ENCODE assay signal across 18 cellular contexts in the genomic region with DNA sequence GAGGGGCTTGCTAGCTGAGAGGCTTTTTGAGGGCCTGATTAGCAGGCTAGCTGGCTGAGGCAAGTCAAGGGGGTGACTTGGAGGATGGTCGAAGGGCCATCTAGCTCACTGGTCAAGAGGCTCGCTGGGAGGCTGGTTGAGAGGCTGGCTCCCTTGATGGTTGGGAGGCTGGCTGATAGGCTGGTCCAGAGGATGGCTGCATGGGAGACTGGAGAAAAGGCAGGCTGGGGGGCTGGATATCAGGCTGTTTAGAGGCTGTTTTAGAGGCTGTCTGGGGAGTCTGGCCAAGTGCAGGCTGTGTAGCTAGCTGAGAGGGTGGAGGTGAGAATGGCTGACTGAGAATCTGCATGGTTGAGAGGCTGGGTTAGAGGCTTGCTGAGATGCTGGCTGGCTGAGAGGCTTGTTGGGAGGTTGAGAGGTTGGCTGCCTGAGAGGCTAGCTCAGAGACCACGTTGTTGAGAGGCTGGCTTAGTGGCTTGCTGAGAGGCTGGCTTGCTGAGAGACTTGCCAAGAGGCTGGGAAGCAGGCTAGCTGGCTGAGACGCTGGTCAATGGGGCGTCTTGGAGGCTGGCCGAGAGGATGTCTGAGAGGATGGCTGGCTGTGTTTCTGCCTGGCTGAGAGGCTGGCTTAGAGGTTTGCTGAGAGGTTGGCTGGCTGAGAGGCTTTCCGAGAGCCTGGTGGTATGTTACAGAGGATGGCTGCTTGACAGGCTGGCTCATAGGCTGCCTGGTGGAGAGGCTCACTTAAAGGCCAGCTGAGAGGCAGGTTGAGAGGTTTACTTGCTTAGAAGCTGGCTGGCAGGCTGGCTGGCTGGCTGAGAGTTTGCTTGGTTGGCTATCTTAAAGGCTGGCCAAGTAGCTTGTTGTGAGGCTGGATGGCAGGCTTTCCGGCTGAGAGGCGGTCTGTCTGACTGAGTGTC. TPM values are rescaled to one million over a fixed set of nuclear protein-coding genes. Genes with fewer than 3 reads are reported as not detected.
DNase-seq lines count a peak whose midpoint lies in the region; ATAC-seq and TF ChIP-seq lines count a peak whose summit lies in the region.
"Had no signal": no experiment of that assay in that cellular context is flagged by ENCODE, and none has a peak within 500 bp of the region (broad histone marks: within the 10 kb centered on the region; RNA-seq: fewer than 3 reads in every experiment).

No MANE protein-coding gene starts in this region.

- H3K9me3 Mint-ChIP-seq in T-helper 2 cell treated with Interferon-gamma antibody and Interleukin-4, amounts not matched to agents 5 μg/mL and 100 μg/mL, for 36 hours = no peaks in the 10 kb centered on the region
- H3K9me3 Mint-ChIP-seq: activated naive CD8-positive, alpha-beta T cell treated with anti-CD3 and anti-CD28 coated beads for 36 hours had no signal

- ATAC-seq in body of pancreas = peak; percentile 19
- peak; percentile 52 for ATAC-seq in left lung
- ATAC-seq in GM19463 (IDR thresholded peaks at IDR 0.05; ENCODE audit: unreplicated experiment) = no peak
- ATAC-seq: activated CD8-positive, alpha-beta memory T cell treated with anti-CD3 and anti-CD28 coated beads, Interleukin-2, amount 10 ng/mL, durations not matched to agents 7 days and 5 days had no signal

- H3K27ac Mint-ChIP-seq in T-helper 2 cell treated with Interferon-gamma antibody and Interleukin-4, amounts not matched to agents 5 μg/mL and 100 μg/mL, for 36 hours = no peak overlapping the region
- H3K27ac Mint-ChIP-seq: activated CD8-positive, alpha-beta memory T cell treated with anti-CD3 and anti-CD28 coated beads, Interleukin-2, amount 10 ng/mL, durations not matched to agents 7 days and 5 days; activated naive CD8-positive, alpha-beta T cell treated with anti-CD3 and anti-CD28 coated beads for 36 hours; CD4-positive, CD25-positive, alpha-beta regulatory T cell; HFFc6 had no signal

- DNase-seq in NCI-H2029 treated with DMSO at 0.1 percent for 48 hours (lab: John Stamatoyannopoulos, UW) (peak; percentile 99), body of pancreas (peak; percentile 68 to 89 (median 79)), left lung (peak; percentile 83 to 86), testis (peak; percentile 56), glomerular visceral epithelial cell (ENCODE audit: extremely low spot score) (no peak), EL (no peak)
- DNase-seq in T-helper 2 cell treated with Interferon-gamma antibody and Interleukin-4, amounts not matched to agents 5 μg/mL and 100 μg/mL, for 36 hours (ENCODE audit: low spot score) = no peak
- DNase-seq: activated CD8-positive, alpha-beta memory T cell treated with anti-CD3 and anti-CD28 coated beads, Interleukin-2, amount 10 ng/mL, durations not matched to agents 7 days and 5 days; activated naive CD8-positive, alpha-beta T cell treated with anti-CD3 and anti-CD28 coated beads for 36 hours; CD4-positive, CD25-positive, alpha-beta regulatory T cell; cortex of kidney; HFFc6; naive B cell; NCI-H1694 treated with DMSO at 0.1 percent for 48 hours had no signal

- no peaks in the 10 kb centered on the region for H3K27me3 ChIP-seq in body of pancreas
- H3K27me3 ChIP-seq in left lung = no peaks in the 10 kb centered on the region
- H3K27me3 ChIP-seq in testis = no peaks in the 10 kb centered on the region

- H3K4me1 ChIP-seq in body of pancreas (peaks cover 55% of the 10 kb centered on the region), left lung (peaks cover 2 to 4% of the 10 kb centered on the region in 2 donors), testis (no peaks in the 10 kb centered on the region)

- TF ChIP-seq CTCF in body of pancreas (IDR thresholded peaks at IDR 0.05) (no peak), left lung (IDR thresholded peaks at IDR 0.05) (no peak), testis (IDR thresholded peaks at IDR 0.05) (no peak)

- WGBS in body of pancreas, 2 donors = 41 to 44% methylated on average over 3 to 9 of the region's 9 CpGs
- WGBS in testis, 2 donors = 69 to 70% methylated on average over 8 to 9 of the region's 9 CpGs

- no peaks in the 10 kb centered on the region for H3K9me3 ChIP-seq in body of pancreas
- H3K9me3 ChIP-seq in left lung = no peaks in the 10 kb centered on the region
- H3K9me3 ChIP-seq in testis = no peaks in the 10 kb centered on the region

- TF ChIP-seq POLR2A in body of pancreas (IDR thresholded peaks at IDR 0.05) (peak in 2 of 3 donors; percentile 17 to 30), testis (IDR thresholded peaks at IDR 0.05) (no peak)

- H3K27ac ChIP-seq in body of pancreas (peak overlapping the region; percentile 82 to 96 (median 88)), left lung (peak overlapping the region in 1 of 2 donors; percentile 67), testis (no peak overlapping the region)

- H3K36me3 Mint-ChIP-seq in T-helper 2 cell treated with Interferon-gamma antibody and Interleukin-4, amounts not matched to agents 5 μg/mL and 100 μg/mL, for 36 hours (ENCODE audit: low read depth) = no peaks in the 10 kb centered on the region
- H3K36me3 Mint-ChIP-seq: activated CD8-positive, alpha-beta memory T cell treated with anti-CD3 and anti-CD28 coated beads, Interleukin-2, amount 10 ng/mL, durations not matched to agents 7 days and 5 days; activated naive CD8-positive, alpha-beta T cell treated with anti-CD3 and anti-CD28 coated beads for 36 hours; CD4-positive, CD25-positive, alpha-beta regulatory T cell; naive B cell had no signal

- no peaks in the 10 kb centered on the region for H3K4me1 Mint-ChIP-seq in T-helper 2 cell treated with Interferon-gamma antibody and Interleukin-4, amounts not matched to agents 5 μg/mL and 100 μg/mL, for 36 hours (ENCODE audit: low read depth)
- H3K4me1 Mint-ChIP-seq: activated CD8-positive, alpha-beta memory T cell treated with anti-CD3 and anti-CD28 coated beads, Interleukin-2, amount 10 ng/mL, durations not matched to agents 7 days and 5 days; CD4-positive, CD25-positive, alpha-beta regulatory T cell had no signal

- intact Hi-C loops in body of pancreas (cut with DNase I) (no loop called here), left lung (cut with DNase I) (no loop called here), testis (cut with DNase I; ENCODE audit: low total_unique reads) (no loop called here)

- peaks cover 12% of the 10 kb centered on the region for H3K27me3 Mint-ChIP-seq in T-helper 2 cell treated with Interferon-gamma antibody and Interleukin-4, amounts not matched to agents 5 μg/mL and 100 μg/mL, for 36 hours (ENCODE audit: low read depth)

- H3K4me3 ChIP-seq in body of pancreas (no peak overlapping the region), left lung (no peak overlapping the region), testis (no peak overlapping the region)
- H3K4me3 ChIP-seq: skin epidermis had no signal

- no peaks in the 10 kb centered on the region for H3K36me3 ChIP-seq in body of pancreas (replicated peaks in 1 of 2; ENCODE audit: insufficient read depth in 1 of 2, low read depth in 2 of 2)
- no peaks in the 10 kb centered on the region for H3K36me3 ChIP-seq in left lung
- no peaks in the 10 kb centered on the region for H3K36me3 ChIP-seq in testis (ENCODE audit: low read depth, missing control alignments)

- H3K4me3 Mint-ChIP-seq in T-helper 2 cell treated with Interferon-gamma antibody and Interleukin-4, amounts not matched to agents 5 μg/mL and 100 μg/mL, for 36 hours = no peak overlapping the region
- H3K4me3 Mint-ChIP-seq: activated CD8-positive, alpha-beta memory T cell treated with anti-CD3 and anti-CD28 coated beads, Interleukin-2, amount 10 ng/mL, durations not matched to agents 7 days and 5 days; activated naive CD8-positive, alpha-beta T cell treated with anti-CD3 and anti-CD28 coated beads for 36 hours; CD4-positive, CD25-positive, alpha-beta regulatory T cell; HFFc6; naive B cell had no signal

RNA-seq across cellular contexts. Expression of a gene that starts 36.6 kb away (rescaled TPM):
- total RNA-seq in body of pancreas (1 to 10 TPM; 1.3 to 2.3 TPM), left lung (not detected), testis (under 1 TPM; 0.37 to 0.94 TPM)
- 0.54 TPM for polyA plus RNA-seq in testis (ENCODE audit: insufficient read depth, low read depth, low replicate concordance)
- total RNA-seq: activated naive CD8-positive, alpha-beta T cell treated with anti-CD3 and anti-CD28 coated beads for 36 hours; CD4-positive, CD25-positive, alpha-beta regulatory T cell; fibroblast of lung; HFFc6; subcutaneous adipose tissue had no signal
- polyA plus RNA-seq: CD4-positive, CD25-positive, alpha-beta regulatory T cell; fibroblast of lung had no signal

Comparison
In these comparisons a context has a peak if more than half of its experiments do, and no peak if none do; other contexts are left out.
1. DNase-seq: peak in NCI-H2029 treated with DMSO at 0.1 percent for 48 hours (single experiment), body of pancreas (4 of 4), left lung (2 of 2) and testis (single experiment); none in glomerular visceral epithelial cell (single experiment), EL (single experiment) and T-helper 2 cell treated with Interferon-gamma antibody and Interleukin-4, amounts not matched to agents 5 μg/mL and 100 μg/mL, for 36 hours (single experiment).
2. H3K27ac ChIP-seq: peak in body of pancreas (4 of 4); none in testis (0 of 2).